Comparison of ENCODE assay signal across 1 cellular context in the genomic region with DNA sequence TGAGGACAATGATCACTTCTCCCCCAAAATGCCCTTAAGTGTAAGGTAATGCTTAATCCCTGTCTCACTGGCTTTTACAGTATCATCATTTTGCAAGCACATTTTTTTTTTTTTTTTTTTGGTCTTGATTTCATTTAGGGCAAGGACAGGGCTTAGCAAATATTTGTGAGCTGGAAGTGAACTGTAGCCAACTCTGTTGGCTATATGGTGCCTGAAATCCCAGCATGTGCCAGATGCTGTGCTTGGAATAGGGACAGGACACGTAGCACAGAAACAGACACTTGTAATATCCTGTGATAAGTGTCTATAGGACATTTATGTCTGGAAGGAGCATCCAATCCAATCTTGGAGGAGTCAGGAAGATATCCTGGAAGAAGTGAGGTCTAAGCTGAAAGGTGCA.
TF ChIP-seq lines count a peak whose summit lies in the region.

No MANE protein-coding gene starts in this region.

TF ChIP-seq in HepG2, 621 proteins besides CTCF, POLR2A, EP300 and RAD21 (continued from another document and continues in another):
- TF ChIP-seq, protein P1, sequence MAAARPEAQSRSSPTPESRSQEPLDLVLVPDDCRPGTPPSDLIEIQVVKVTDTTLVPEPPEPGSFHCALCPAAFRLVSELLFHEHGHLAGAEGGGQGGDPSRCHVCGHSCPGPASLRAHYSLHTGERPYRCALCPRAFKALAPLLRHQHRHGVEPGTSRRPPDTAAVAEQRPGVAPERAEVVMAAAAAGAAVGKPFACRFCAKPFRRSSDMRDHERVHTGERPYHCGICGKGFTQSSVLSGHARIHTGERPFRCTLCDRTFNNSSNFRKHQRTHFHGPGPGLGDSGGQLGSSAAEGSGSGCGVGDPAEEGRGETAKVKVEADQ (CRISPR knock-in tag; IDR thresholded peaks at IDR 0.05; ENCODE audit: borderline replicate concordance): no peak
- TF ChIP-seq MIXL1 (CRISPR knock-in tag; IDR thresholded peaks at IDR 0.05): 0 out of 2 replicates have a peak, but pooled peaks have one; percentile 57
- no peak for TF ChIP-seq ZSCAN22 (CRISPR knock-in tag; IDR thresholded peaks at IDR 0.05)
- TF ChIP-seq, protein P2, sequence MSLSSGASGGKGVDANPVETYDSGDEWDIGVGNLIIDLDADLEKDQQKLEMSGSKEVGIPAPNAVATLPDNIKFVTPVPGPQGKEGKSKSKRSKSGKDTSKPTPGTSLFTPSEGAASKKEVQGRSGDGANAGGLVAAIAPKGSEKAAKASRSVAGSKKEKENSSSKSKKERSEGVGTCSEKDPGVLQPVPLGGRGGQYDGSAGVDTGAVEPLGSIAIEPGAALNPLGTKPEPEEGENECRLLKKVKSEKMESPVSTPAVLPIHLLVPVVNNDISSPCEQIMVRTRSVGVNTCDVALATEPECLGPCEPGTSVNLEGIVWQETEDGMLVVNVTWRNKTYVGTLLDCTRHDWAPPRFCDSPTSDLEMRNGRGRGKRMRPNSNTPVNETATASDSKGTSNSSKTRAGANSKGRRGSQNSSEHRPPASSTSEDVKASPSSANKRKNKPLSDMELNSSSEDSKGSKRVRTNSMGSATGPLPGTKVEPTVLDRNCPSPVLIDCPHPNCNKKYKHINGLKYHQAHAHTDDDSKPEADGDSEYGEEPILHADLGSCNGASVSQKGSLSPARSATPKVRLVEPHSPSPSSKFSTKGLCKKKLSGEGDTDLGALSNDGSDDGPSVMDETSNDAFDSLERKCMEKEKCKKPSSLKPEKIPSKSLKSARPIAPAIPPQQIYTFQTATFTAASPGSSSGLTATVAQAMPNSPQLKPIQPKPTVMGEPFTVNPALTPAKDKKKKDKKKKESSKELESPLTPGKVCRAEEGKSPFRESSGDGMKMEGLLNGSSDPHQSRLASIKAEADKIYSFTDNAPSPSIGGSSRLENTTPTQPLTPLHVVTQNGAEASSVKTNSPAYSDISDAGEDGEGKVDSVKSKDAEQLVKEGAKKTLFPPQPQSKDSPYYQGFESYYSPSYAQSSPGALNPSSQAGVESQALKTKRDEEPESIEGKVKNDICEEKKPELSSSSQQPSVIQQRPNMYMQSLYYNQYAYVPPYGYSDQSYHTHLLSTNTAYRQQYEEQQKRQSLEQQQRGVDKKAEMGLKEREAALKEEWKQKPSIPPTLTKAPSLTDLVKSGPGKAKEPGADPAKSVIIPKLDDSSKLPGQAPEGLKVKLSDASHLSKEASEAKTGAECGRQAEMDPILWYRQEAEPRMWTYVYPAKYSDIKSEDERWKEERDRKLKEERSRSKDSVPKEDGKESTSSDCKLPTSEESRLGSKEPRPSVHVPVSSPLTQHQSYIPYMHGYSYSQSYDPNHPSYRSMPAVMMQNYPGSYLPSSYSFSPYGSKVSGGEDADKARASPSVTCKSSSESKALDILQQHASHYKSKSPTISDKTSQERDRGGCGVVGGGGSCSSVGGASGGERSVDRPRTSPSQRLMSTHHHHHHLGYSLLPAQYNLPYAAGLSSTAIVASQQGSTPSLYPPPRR (CRISPR knock-in tag; IDR thresholded peaks at IDR 0.05; ENCODE audit: borderline replicate concordance): no peak; the same call in 1 of the 2 replicates
- no peak for TF ChIP-seq MBNL3 (CRISPR knock-in tag; conservative IDR thresholded peaks at IDR 0.05)
- no peak for TF ChIP-seq NFYC (CRISPR knock-in tag; IDR thresholded peaks at IDR 0.05)
- TF ChIP-seq ZNF501 (CRISPR knock-in tag; IDR thresholded peaks at IDR 0.05): 0 out of 2 replicates have a peak, but pooled peaks have one; percentile 14
- 0 out of 2 replicates have a peak, but pooled peaks have one; percentile 41 for TF ChIP-seq ZBTB7B (CRISPR knock-in tag; IDR thresholded peaks at IDR 0.05)
- no peak for TF ChIP-seq ZBTB1 (CRISPR knock-in tag; IDR thresholded peaks at IDR 0.05; ENCODE audit: borderline replicate concordance)
- TF ChIP-seq CREM (IDR thresholded peaks at IDR 0.05): 0 out of 2 replicates have a peak, but pooled peaks have one; percentile 40
- TF ChIP-seq CREM (CRISPR knock-in tag; IDR thresholded peaks at IDR 0.05): no peak
- no peak for TF ChIP-seq JARID2 (CRISPR knock-in tag; IDR thresholded peaks at IDR 0.05; ENCODE audit: insufficient replicate concordance)
- no peak for TF ChIP-seq ONECUT2 (CRISPR knock-in tag; IDR thresholded peaks at IDR 0.05)
- TF ChIP-seq, protein P3, sequence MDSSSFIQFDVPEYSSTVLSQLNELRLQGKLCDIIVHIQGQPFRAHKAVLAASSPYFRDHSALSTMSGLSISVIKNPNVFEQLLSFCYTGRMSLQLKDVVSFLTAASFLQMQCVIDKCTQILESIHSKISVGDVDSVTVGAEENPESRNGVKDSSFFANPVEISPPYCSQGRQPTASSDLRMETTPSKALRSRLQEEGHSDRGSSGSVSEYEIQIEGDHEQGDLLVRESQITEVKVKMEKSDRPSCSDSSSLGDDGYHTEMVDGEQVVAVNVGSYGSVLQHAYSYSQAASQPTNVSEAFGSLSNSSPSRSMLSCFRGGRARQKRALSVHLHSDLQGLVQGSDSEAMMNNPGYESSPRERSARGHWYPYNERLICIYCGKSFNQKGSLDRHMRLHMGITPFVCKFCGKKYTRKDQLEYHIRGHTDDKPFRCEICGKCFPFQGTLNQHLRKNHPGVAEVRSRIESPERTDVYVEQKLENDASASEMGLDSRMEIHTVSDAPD (CRISPR knock-in tag; IDR thresholded peaks at IDR 0.05): no peak
- TF ChIP-seq, protein P4, sequence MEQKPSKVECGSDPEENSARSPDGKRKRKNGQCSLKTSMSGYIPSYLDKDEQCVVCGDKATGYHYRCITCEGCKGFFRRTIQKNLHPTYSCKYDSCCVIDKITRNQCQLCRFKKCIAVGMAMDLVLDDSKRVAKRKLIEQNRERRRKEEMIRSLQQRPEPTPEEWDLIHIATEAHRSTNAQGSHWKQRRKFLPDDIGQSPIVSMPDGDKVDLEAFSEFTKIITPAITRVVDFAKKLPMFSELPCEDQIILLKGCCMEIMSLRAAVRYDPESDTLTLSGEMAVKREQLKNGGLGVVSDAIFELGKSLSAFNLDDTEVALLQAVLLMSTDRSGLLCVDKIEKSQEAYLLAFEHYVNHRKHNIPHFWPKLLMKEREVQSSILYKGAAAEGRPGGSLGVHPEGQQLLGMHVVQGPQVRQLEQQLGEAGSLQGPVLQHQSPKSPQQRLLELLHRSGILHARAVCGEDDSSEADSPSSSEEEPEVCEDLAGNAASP (CRISPR knock-in tag; IDR thresholded peaks at IDR 0.05; ENCODE audit: borderline replicate concordance): peak; percentile 27; the same call in 1 of the 2 replicates
- no peak for TF ChIP-seq PLRG1 (conservative IDR thresholded peaks at IDR 0.05)
- TF ChIP-seq, protein P5, sequence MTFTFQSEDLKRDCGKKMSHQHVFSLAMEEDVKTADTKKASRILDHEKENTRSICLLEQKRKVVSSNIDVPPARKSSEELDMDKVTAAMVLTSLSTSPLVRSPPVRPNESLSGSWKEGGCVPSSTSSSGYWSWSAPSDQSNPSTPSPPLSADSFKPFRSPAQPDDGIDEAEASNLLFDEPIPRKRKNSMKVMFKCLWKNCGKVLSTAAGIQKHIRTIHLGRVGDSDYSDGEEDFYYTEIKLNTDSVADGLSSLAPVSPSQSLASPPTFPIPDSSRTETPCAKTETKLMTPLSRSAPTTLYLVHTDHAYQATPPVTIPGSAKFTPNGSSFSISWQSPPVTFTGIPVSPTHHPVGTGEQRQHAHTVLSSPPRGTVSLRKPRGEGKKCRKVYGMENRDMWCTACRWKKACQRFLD (CRISPR knock-in tag; IDR thresholded peaks at IDR 0.05; ENCODE audit: borderline replicate concordance): no peak
- peak; percentile 45; the same call in 1 of the 2 replicates for TF ChIP-seq ERF (CRISPR knock-in tag; IDR thresholded peaks at IDR 0.05)
- TF ChIP-seq, protein P6, sequence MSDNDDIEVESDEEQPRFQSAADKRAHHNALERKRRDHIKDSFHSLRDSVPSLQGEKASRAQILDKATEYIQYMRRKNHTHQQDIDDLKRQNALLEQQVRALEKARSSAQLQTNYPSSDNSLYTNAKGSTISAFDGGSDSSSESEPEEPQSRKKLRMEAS (IDR thresholded peaks at IDR 0.05): peak; percentile 48; the same call in 1 of the 2 replicates
- no peak for TF ChIP-seq ZNF160 (CRISPR knock-in tag; IDR thresholded peaks at IDR 0.05)
- TF ChIP-seq HNRNPK (IDR thresholded peaks at IDR 0.05; ENCODE audit: low read depth, low read length, poor library complexity, severe bottlenecking): no peak
- TF ChIP-seq POLR2AphosphoS2 (IDR thresholded peaks at IDR 0.05; ENCODE audit: low read depth, low read length): no peak
- TF ChIP-seq, protein P7, sequence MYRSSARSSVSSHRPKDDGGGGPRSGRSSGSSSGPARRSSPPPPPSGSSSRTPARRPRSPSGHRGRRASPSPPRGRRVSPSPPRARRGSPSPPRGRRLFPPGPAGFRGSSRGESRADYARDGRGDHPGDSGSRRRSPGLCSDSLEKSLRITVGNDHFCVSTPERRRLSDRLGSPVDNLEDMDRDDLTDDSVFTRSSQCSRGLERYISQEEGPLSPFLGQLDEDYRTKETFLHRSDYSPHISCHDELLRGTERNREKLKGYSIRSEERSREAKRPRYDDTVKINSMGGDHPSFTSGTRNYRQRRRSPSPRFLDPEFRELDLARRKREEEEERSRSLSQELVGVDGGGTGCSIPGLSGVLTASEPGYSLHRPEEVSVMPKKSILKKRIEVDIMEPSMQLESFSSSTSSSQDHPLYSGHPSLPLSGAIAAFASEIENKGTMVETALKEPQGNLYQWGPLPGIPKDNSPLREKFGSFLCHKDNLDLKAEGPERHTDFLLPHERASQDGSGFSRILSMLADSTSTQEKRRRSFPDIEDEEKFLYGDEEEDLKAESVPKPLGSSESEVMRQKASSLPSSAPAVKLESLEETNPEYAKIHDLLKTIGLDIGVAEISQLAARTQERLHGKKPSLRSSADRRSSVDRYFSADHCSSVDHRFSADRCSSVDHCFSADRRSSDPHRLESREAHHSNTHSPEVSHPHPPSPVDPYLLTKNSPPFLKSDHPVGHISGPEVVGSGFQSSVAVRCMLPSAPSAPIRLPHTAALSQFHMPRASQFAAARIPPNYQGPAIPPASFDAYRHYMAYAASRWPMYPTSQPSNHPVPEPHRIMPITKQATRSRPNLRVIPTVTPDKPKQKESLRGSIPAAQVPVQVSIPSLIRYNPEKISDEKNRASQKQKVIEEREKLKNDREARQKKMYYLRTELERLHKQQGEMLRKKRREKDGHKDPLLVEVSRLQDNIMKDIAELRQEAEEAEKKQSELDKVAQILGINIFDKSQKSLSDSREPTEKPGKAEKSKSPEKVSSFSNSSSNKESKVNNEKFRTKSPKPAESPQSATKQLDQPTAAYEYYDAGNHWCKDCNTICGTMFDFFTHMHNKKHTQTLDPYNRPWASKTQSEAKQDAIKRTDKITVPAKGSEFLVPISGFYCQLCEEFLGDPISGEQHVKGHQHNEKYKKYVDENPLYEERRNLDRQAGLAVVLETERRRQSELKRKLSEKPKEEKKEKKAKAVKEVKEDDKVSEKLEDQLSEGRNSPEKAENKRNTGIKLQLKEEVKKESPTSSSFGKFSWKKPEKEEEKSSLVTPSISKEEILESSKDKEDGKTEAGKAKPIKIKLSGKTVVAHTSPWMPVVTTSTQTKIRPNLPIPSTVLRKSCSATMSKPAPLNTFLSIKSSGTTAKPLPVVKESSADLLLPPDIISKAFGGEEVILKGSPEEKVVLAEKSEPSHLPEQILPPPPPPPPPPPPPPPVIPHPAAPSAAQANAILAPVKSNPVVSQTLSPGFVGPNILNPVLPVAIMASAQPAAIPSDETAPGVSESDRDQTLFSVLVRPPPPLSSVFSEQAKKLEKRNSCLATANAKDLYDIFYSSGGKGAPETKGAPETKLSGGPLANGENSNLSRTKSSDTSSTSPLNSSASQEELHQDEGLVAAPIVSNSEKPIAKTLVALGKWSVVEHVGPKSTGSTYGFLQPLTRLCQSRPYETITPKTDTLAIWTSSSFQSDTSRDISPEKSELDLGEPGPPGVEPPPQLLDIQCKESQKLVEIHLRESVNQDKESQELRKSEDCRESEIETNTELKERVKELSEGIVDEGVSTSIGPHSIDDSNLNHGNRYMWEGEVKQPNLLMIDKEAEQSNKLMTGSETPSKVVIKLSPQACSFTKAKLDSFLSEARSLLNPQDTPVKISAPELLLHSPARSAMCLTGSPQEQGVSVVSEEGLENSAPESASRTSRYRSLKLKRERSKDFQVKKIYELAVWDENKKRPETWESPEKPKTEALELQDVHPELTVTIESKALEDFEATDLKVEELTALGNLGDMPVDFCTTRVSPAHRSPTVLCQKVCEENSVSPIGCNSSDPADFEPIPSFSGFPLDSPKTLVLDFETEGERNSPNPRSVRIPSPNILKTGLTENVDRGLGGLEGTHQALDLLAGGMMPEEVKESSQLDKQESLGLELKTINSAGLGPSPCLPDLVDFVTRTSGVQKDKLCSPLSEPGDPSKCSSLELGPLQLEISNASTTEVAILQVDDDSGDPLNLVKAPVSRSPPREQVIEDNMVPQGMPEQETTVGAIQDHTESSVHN (CRISPR knock-in tag; IDR thresholded peaks at IDR 0.05): no peak
- TF ChIP-seq, protein P8, sequence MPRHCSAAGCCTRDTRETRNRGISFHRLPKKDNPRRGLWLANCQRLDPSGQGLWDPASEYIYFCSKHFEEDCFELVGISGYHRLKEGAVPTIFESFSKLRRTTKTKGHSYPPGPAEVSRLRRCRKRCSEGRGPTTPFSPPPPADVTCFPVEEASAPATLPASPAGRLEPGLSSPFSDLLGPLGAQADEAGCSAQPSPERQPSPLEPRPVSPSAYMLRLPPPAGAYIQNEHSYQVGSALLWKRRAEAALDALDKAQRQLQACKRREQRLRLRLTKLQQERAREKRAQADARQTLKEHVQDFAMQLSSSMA (CRISPR knock-in tag; IDR thresholded peaks at IDR 0.05): no peak
- TF ChIP-seq, protein P9, sequence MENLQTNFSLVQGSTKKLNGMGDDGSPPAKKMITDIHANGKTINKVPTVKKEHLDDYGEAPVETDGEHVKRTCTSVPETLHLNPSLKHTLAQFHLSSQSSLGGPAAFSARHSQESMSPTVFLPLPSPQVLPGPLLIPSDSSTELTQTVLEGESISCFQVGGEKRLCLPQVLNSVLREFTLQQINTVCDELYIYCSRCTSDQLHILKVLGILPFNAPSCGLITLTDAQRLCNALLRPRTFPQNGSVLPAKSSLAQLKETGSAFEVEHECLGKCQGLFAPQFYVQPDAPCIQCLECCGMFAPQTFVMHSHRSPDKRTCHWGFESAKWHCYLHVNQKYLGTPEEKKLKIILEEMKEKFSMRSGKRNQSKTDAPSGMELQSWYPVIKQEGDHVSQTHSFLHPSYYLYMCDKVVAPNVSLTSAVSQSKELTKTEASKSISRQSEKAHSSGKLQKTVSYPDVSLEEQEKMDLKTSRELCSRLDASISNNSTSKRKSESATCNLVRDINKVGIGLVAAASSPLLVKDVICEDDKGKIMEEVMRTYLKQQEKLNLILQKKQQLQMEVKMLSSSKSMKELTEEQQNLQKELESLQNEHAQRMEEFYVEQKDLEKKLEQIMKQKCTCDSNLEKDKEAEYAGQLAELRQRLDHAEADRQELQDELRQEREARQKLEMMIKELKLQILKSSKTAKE (CRISPR knock-in tag; IDR thresholded peaks at IDR 0.05; ENCODE audit: borderline replicate concordance): peak; percentile 22; the same call in 1 of the 2 replicates
- TF ChIP-seq ZNF331 (CRISPR knock-in tag; IDR thresholded peaks at IDR 0.05): peak; percentile 69; the same call in 1 of the 2 replicates
- TF ChIP-seq FOXA3 (CRISPR knock-in tag; IDR thresholded peaks at IDR 0.05): 0 out of 2 replicates have a peak, but pooled peaks have one; percentile 32
- no peak for TF ChIP-seq CC2D1A (CRISPR knock-in tag; IDR thresholded peaks at IDR 0.05)
- TF ChIP-seq ZNF792 (CRISPR knock-in tag; IDR thresholded peaks at IDR 0.05): no peak
- peak; percentile 66; the same call in 1 of the 2 replicates for TF ChIP-seq ISL2 (CRISPR knock-in tag; IDR thresholded peaks at IDR 0.05)
- TF ChIP-seq, protein P10, sequence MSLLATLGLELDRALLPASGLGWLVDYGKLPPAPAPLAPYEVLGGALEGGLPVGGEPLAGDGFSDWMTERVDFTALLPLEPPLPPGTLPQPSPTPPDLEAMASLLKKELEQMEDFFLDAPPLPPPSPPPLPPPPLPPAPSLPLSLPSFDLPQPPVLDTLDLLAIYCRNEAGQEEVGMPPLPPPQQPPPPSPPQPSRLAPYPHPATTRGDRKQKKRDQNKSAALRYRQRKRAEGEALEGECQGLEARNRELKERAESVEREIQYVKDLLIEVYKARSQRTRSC (CRISPR knock-in tag; IDR thresholded peaks at IDR 0.05; ENCODE audit: low read depth): no peak
- no peak for TF ChIP-seq ZNF678 (CRISPR knock-in tag; IDR thresholded peaks at IDR 0.05)
- TF ChIP-seq ZBTB3 (CRISPR knock-in tag; IDR thresholded peaks at IDR 0.05; ENCODE audit: borderline replicate concordance, low read depth): no peak
- no peak for TF ChIP-seq ZNF629 (CRISPR knock-in tag; conservative IDR thresholded peaks at IDR 0.05)
